8 cellular contexts compared by ENCODE assay signal in genomic region chr3:128075516-128076464, GRCh38. TPM values are rescaled to one million over a fixed set of nuclear protein-coding genes. Genes with fewer than 3 reads are reported as not detected.
DNase-seq lines count a peak whose midpoint lies in the region; ATAC-seq, FAIRE-seq and TF ChIP-seq lines count a peak whose summit lies in the region.

No MANE protein-coding gene starts in this region.

- H3K4me1 Mint-ChIP-seq in activated naive CD4-positive, alpha-beta T cell treated with anti-CD3 and anti-CD28 coated beads, Interleukin-2, amount 10 ng/mL, durations not matched to agents 7 days and 5 days = peaks cover 16% of the 10 kb centered on the region

- ATAC-seq in GM18502 (IDR thresholded peaks at IDR 0.05; ENCODE audit: poor library complexity, unreplicated experiment) (peak; percentile 52), HG03139 (IDR thresholded peaks at IDR 0.05; ENCODE audit: unreplicated experiment) (peak; percentile 55), gastroesophageal sphincter (peak; percentile 88)

- H3K36me3 ChIP-seq in gastroesophageal sphincter (peaks cover 0 to 42% of the 10 kb centered on the region in 2 donors), HAP-1 (replicated peaks) (peaks cover 70% of the 10 kb centered on the region)

- H3K27me3 ChIP-seq in gastroesophageal sphincter = no peaks in the 10 kb centered on the region
- no peaks in the 10 kb centered on the region for H3K27me3 ChIP-seq in HAP-1 (ENCODE audit: low read depth)

- no peak for TF ChIP-seq POLR2A in gastroesophageal sphincter (IDR thresholded peaks at IDR 0.05)

- peak overlapping the region in 3 of 4 donors; percentile 68 to 75 (median 69) for H3K27ac ChIP-seq in gastroesophageal sphincter

- peak in 3 of 4 experiments; percentile 90 to 99 (median 93) for TF ChIP-seq CTCF in gastroesophageal sphincter (IDR thresholded peaks at IDR 0.05)

- peaks cover 13% of the 10 kb centered on the region for H3K36me3 Mint-ChIP-seq in activated naive CD4-positive, alpha-beta T cell treated with anti-CD3 and anti-CD28 coated beads, Interleukin-2, amount 10 ng/mL, durations not matched to agents 7 days and 5 days

- no peaks in the 10 kb centered on the region for H3K9me3 Mint-ChIP-seq in activated naive CD4-positive, alpha-beta T cell treated with anti-CD3 and anti-CD28 coated beads, Interleukin-2, amount 10 ng/mL, durations not matched to agents 7 days and 5 days

- H3K27ac Mint-ChIP-seq in activated naive CD4-positive, alpha-beta T cell treated with anti-CD3 and anti-CD28 coated beads, Interleukin-2, amount 10 ng/mL, durations not matched to agents 7 days and 5 days = peak overlapping the region; percentile 64

- peak overlapping the region; percentile 33 to 58 for H3K4me3 ChIP-seq in gastroesophageal sphincter
- H3K4me3 ChIP-seq in HAP-1 = no peak overlapping the region

- H3K4me1 ChIP-seq in gastroesophageal sphincter = peaks cover 0 to 32% (median 12%) of the 10 kb centered on the region in 3 donors
- no peaks in the 10 kb centered on the region for H3K4me1 ChIP-seq in HAP-1

- in situ Hi-C loops in HAP-1 (cut with MboI; ENCODE audit: low sequenced_read_pairs) = no loop called here

- CTCF ChIA-PET in activated naive CD4-positive, alpha-beta T cell treated with anti-CD3 and anti-CD28 coated beads, Interleukin-2, amount 10 ng/mL, durations not matched to agents 7 days and 5 days (lab: Charles Lee) = interaction anchor here (0.7 to 2.1 kb wide), 3 partner anchors 9 to 58 kb away, joined by 3 to 15 read pairs (median 7); no protein-coding TSS in a partner anchor

- peaks cover 25% of the 10 kb centered on the region for H3K27me3 Mint-ChIP-seq in activated naive CD4-positive, alpha-beta T cell treated with anti-CD3 and anti-CD28 coated beads, Interleukin-2, amount 10 ng/mL, durations not matched to agents 7 days and 5 days

- H3K4me3 Mint-ChIP-seq in activated naive CD4-positive, alpha-beta T cell treated with anti-CD3 and anti-CD28 coated beads, Interleukin-2, amount 10 ng/mL, durations not matched to agents 7 days and 5 days = peak overlapping the region; percentile 47

- WGBS in gastroesophageal sphincter (ENCODE audit: low coverage in 1 of 2), 2 donors = 0 to 6% methylated on average over 8 to 12 of the region's 78 CpGs

- H3K9me3 ChIP-seq in gastroesophageal sphincter (no peaks in the 10 kb centered on the region), HAP-1 (no peaks in the 10 kb centered on the region)

- DNase-seq in RCC 7860 (ENCODE audit: low spot score) = peak; percentile 44
- DNase-seq in activated naive CD4-positive, alpha-beta T cell treated with anti-CD3 and anti-CD28 coated beads, Interleukin-2, amount 10 ng/mL, durations not matched to agents 7 days and 5 days = peak; percentile 87
- peak in 55 of 56 donors; percentile 34 to 94 (median 81) for DNase-seq in nucleus accumbens (lab: John Stamatoyannopoulos, UW)
- DNase-seq in stromal cell of bone marrow (ENCODE audit: low read depth) = peak; percentile 63
- no peak for DNase-seq in HAP-1 (ENCODE audit: low spot score in 2 of 2)

- no peak for TF ChIP-seq EP300 in gastroesophageal sphincter (IDR thresholded peaks at IDR 0.05)

- FAIRE-seq in RCC 7860 (lab: Jason Lieb, UNC) = no peak

RNA-seq across cellular contexts. Expression of gene SEC61A1, which starts 23.6 kb away (rescaled TPM):
- 100 to 1,000 TPM in 1 of 4 donors, 10 to 100 TPM in 3; 72.2 to 109 (median 91.6) TPM for total RNA-seq in gastroesophageal sphincter

RNA-seq across cellular contexts. Expression of gene RUVBL1, which starts 47.8 kb away (rescaled TPM):
- 10 to 100 TPM; 19.4 to 27.8 (median 26.7) TPM for total RNA-seq in gastroesophageal sphincter

Comparison
In these comparisons a context has a peak if more than half of its experiments do, and no peak if none do; other contexts are left out.
1. DNase-seq: peak in RCC 7860 (single experiment), activated naive CD4-positive, alpha-beta T cell treated with anti-CD3 and anti-CD28 coated beads, Interleukin-2, amount 10 ng/mL, durations not matched to agents 7 days and 5 days (single experiment), nucleus accumbens (55 of 56) and stromal cell of bone marrow (single experiment); none in HAP-1 (0 of 2).
2. Peak in every context shown above with its lines, with median percentiles within 50 percentile points of each other: ATAC-seq.